In the genomic region with DNA sequence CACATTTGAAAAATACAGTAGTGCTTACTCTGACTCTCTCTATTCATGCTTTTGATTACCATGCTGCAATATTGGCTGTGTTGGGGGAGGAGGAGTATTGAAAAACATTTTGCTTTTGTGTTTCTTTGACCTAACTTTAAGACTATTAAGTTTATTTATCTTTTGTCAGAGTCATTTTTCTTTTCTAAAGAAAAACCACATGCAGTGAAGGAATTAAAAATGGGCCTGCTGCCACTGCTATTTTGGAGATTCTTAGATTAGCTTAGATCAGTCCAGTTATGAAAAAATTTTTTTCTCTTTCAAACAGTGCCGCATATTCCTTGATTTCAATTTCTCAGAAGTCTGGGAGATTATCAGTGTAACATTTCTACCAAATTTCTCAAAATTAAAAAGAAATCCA, we compare ENCODE assay signal across 24 cellular contexts. TPM values are rescaled to one million over a fixed set of nuclear protein-coding genes. Genes with fewer than 3 reads are reported as not detected.
DNase-seq lines count a peak whose midpoint lies in the region; ATAC-seq and TF ChIP-seq lines count a peak whose summit lies in the region.
"Had no signal": no experiment of that assay in that cellular context is flagged by ENCODE, and none has a peak within 500 bp of the region (broad histone marks: within the 10 kb centered on the region; RNA-seq: fewer than 3 reads in every experiment).

No MANE protein-coding gene starts in this region.

- H3K9ac ChIP-seq in adipocyte (ENCODE audit: low read length) (peak overlapping the region; percentile 52), fibroblast of lung (ENCODE audit: insufficient read depth, low read length) (no peak overlapping the region), skeletal muscle satellite cell (ENCODE audit: low read depth, low read length) (peak overlapping the region; percentile 74)

- TF ChIP-seq CTCF in fibroblast of lung (conservative IDR thresholded peaks at IDR 0.05 in 1 of 2, IDR thresholded peaks at IDR 0.05 in 1 of 2; ENCODE audit: low read depth in 1 of 2, low read length in 2 of 2) (no peak), GM10266 (IDR thresholded peaks at IDR 0.05; ENCODE audit: control insufficient read depth, insufficient read depth, low read depth, missing control alignments) (no peak)

- no peaks in the 10 kb centered on the region for H3K79me2 ChIP-seq in fibroblast of lung (ENCODE audit: control insufficient read depth, insufficient read depth, low read length)

- H3K4me1 ChIP-seq in adipocyte (ENCODE audit: control insufficient read depth, insufficient read depth, low read length) (peaks cover 32% of the 10 kb centered on the region), fibroblast of lung (ENCODE audit: control insufficient read depth, extremely low read depth, insufficient read depth, low read length) (peaks cover 13% of the 10 kb centered on the region), skeletal muscle satellite cell (ENCODE audit: control insufficient read depth, insufficient read depth, low read length) (peaks cover 39% of the 10 kb centered on the region)
- H3K4me1 ChIP-seq: Caco-2 had no signal

- H3K4me3 Mint-ChIP-seq in stimulated activated effector memory CD8-positive, alpha-beta T cell treated with anti-CD3 and anti-CD28 coated beads, Interleukin-12 subunit alpha, Interleukin-12 subunit beta, amount 100 ng/mL, for 72 hours: no peak overlapping the region
- H3K4me3 Mint-ChIP-seq: activated CD4-positive, alpha-beta T cell treated with anti-CD3 and anti-CD28 coated beads, Interleukin-2, amount 10 ng/mL, durations not matched to agents 24 days and 14 days; activated T-cell treated with anti-CD3 and anti-CD28 coated beads, Interleukin-2, amount 50 U/mL, for 24 hours; stimulated activated naive CD8-positive, alpha-beta T cell treated with anti-CD3 and anti-CD28 coated beads, Interleukin-15, amount 100 ng/mL, for 72 hours had no signal

- H3K27me3 ChIP-seq in adipocyte (replicated peaks; ENCODE audit: control insufficient read depth, insufficient read depth, low read length) (no peaks in the 10 kb centered on the region), fibroblast of lung (ENCODE audit: control insufficient read depth, insufficient read depth, low read length) (no peaks in the 10 kb centered on the region), skeletal muscle satellite cell (ENCODE audit: control insufficient read depth, insufficient read depth, low read length) (no peaks in the 10 kb centered on the region)
- H3K27me3 ChIP-seq: brain microvascular endothelial cell, gastrocnemius medialis, neutrophil, tibial nerve had no signal

- no peak overlapping the region for H3K4me2 ChIP-seq in fibroblast of lung (ENCODE audit: extremely low read depth, insufficient read depth, low read length)
- peak overlapping the region; percentile 76 for H3K4me2 ChIP-seq in skeletal muscle satellite cell (ENCODE audit: low read length)

- peak overlapping the region; percentile 55 for H3K4me3 ChIP-seq in adipocyte (ENCODE audit: low read length)
- H3K4me3 ChIP-seq in fibroblast of lung (replicated peaks in 1 of 4; ENCODE audit: control extremely low read depth in 1 of 4, insufficient read depth in 1 of 4, low read depth in 3 of 4, low read length in 4 of 4): no peak overlapping the region
- peak overlapping the region; percentile 37 for H3K4me3 ChIP-seq in skeletal muscle satellite cell (ENCODE audit: low read length)
- H3K4me3 ChIP-seq: gastrocnemius medialis, tibial nerve had no signal

- no peaks in the 10 kb centered on the region for H4K20me1 ChIP-seq in fibroblast of lung (ENCODE audit: control insufficient read depth, extremely low read depth, insufficient read depth, low read length)

- H3K36me3 Mint-ChIP-seq in stimulated activated effector memory CD8-positive, alpha-beta T cell treated with anti-CD3 and anti-CD28 coated beads, Interleukin-12 subunit alpha, Interleukin-12 subunit beta, amount 100 ng/mL, for 72 hours: no peaks in the 10 kb centered on the region

- ATAC-seq in Right ventricle myocardium inferior: no peak
- ATAC-seq in stimulated activated effector memory CD8-positive, alpha-beta T cell treated with anti-CD3 and anti-CD28 coated beads, Interleukin-12 subunit alpha, Interleukin-12 subunit beta, amount 100 ng/mL, for 72 hours: no peak
- ATAC-seq: gastrocnemius medialis; stimulated activated naive CD8-positive, alpha-beta T cell treated with anti-CD3 and anti-CD28 coated beads, Interleukin-15, amount 100 ng/mL, for 72 hours had no signal

- no peaks in the 10 kb centered on the region for H3K9me3 Mint-ChIP-seq in stimulated activated effector memory CD8-positive, alpha-beta T cell treated with anti-CD3 and anti-CD28 coated beads, Interleukin-12 subunit alpha, Interleukin-12 subunit beta, amount 100 ng/mL, for 72 hours
- H3K9me3 Mint-ChIP-seq: activated CD4-positive, alpha-beta T cell treated with anti-CD3 and anti-CD28 coated beads, Interleukin-2, amount 10 ng/mL, durations not matched to agents 24 days and 14 days; activated T-cell treated with anti-CD3 and anti-CD28 coated beads, Interleukin-2, amount 50 U/mL, for 24 hours had no signal

- intact Hi-C loops in Right ventricle myocardium inferior (cut with DNase I): loop anchor here (5.0 kb wide), 1 partner anchor 70 kb away; no protein-coding TSS in a partner anchor

- peak; percentile 14 for DNase-seq in HCEC 1CT
- DNase-seq in adipocyte (ENCODE audit: low read depth): peak; percentile 66
- DNase-seq in fibroblast of lung (ENCODE audit: low read depth in 2 of 2): peak; percentile 61 to 68
- no peak for DNase-seq in Right ventricle myocardium inferior (ENCODE audit: missing footprints)
- no peak for DNase-seq in stimulated activated effector memory CD8-positive, alpha-beta T cell treated with anti-CD3 and anti-CD28 coated beads, Interleukin-12 subunit alpha, Interleukin-12 subunit beta, amount 100 ng/mL, for 72 hours (ENCODE audit: low spot score in 2 of 2)
- DNase-seq in GM10266 (ENCODE audit: extremely low spot score): no peak
- DNase-seq: activated CD4-positive, alpha-beta T cell treated with anti-CD3 and anti-CD28 coated beads, Interleukin-2, amount 10 ng/mL, durations not matched to agents 24 days and 14 days; activated gamma-delta T cell; activated T-cell treated with anti-CD3 and anti-CD28 coated beads, Interleukin-2, amount 50 U/mL, for 24 hours; brain microvascular endothelial cell; Caco-2; DMS79 treated with DMSO at 0.1 percent for 48 hours; effector CD4-positive, alpha-beta T cell; gastrocnemius medialis; hippocampal formation; left colon; NCI-H1694; NCI-H446 treated with DMSO at 0.1 percent for 48 hours; small intestine; stimulated activated naive CD8-positive, alpha-beta T cell treated with anti-CD3 and anti-CD28 coated beads, Interleukin-15, amount 100 ng/mL, for 72 hours had no signal

- no peak overlapping the region for H3K27ac Mint-ChIP-seq in stimulated activated effector memory CD8-positive, alpha-beta T cell treated with anti-CD3 and anti-CD28 coated beads, Interleukin-12 subunit alpha, Interleukin-12 subunit beta, amount 100 ng/mL, for 72 hours
- H3K27ac Mint-ChIP-seq: activated CD4-positive, alpha-beta T cell treated with anti-CD3 and anti-CD28 coated beads, Interleukin-2, amount 10 ng/mL, durations not matched to agents 24 days and 14 days; activated T-cell treated with anti-CD3 and anti-CD28 coated beads, Interleukin-2, amount 50 U/mL, for 24 hours; stimulated activated naive CD8-positive, alpha-beta T cell treated with anti-CD3 and anti-CD28 coated beads, Interleukin-15, amount 100 ng/mL, for 72 hours had no signal

- H3K27ac ChIP-seq in fibroblast of lung (ENCODE audit: insufficient read depth, low read length): no peak overlapping the region
- H3K27ac ChIP-seq: brain microvascular endothelial cell, C4-2B, gastrocnemius medialis, neutrophil had no signal

- H3K4me1 Mint-ChIP-seq in stimulated activated effector memory CD8-positive, alpha-beta T cell treated with anti-CD3 and anti-CD28 coated beads, Interleukin-12 subunit alpha, Interleukin-12 subunit beta, amount 100 ng/mL, for 72 hours: no peaks in the 10 kb centered on the region
- H3K4me1 Mint-ChIP-seq: stimulated activated naive CD8-positive, alpha-beta T cell treated with anti-CD3 and anti-CD28 coated beads, Interleukin-15, amount 100 ng/mL, for 72 hours had no signal

- H3K36me3 ChIP-seq in adipocyte (ENCODE audit: control insufficient read depth, insufficient read depth, low read length, severe bottlenecking): peaks cover 4% of the 10 kb centered on the region
- no peaks in the 10 kb centered on the region for H3K36me3 ChIP-seq in fibroblast of lung (ENCODE audit: control insufficient read depth, insufficient read depth, low read length)
- H3K36me3 ChIP-seq in skeletal muscle satellite cell (ENCODE audit: insufficient read depth, low read length): no peaks in the 10 kb centered on the region
- H3K36me3 ChIP-seq: brain microvascular endothelial cell, gastrocnemius medialis, neutrophil had no signal

- H2AFZ ChIP-seq in fibroblast of lung (ENCODE audit: low read length): no peak overlapping the region

- no peaks in the 10 kb centered on the region for H3K9me3 ChIP-seq in adipocyte (ENCODE audit: control insufficient read depth, low read length)
- no peaks in the 10 kb centered on the region for H3K9me3 ChIP-seq in fibroblast of lung (ENCODE audit: control insufficient read depth, insufficient read depth, low read depth, low read length)
- no peaks in the 10 kb centered on the region for H3K9me3 ChIP-seq in skeletal muscle satellite cell (replicated peaks; ENCODE audit: low read length)
- H3K9me3 ChIP-seq: Caco-2, gastrocnemius medialis, neutrophil, tibial nerve had no signal

RNA-seq across cellular contexts. Expression of a gene that starts 36.1 kb away (rescaled TPM):
- total RNA-seq in fibroblast of lung: 6.2 and 8.3 TPM in 2 replicates
- polyA plus RNA-seq in fibroblast of lung: 16.2 and 16.5 TPM in 2 replicates
- polyA plus RNA-seq in fibroblast of lung (2012): 8.9 and 10.4 TPM in 2 replicates
- polyA minus RNA-seq in fibroblast of lung (ENCODE audit: low replicate concordance): 3.6 and 6.6 TPM in 2 replicates
- 11.4 and 12.4 TPM in 2 replicates for total RNA-seq in skeletal muscle satellite cell (2012; rRNA removed)
- 28.5 TPM for total RNA-seq in Right ventricle myocardium inferior

Comparison
In these comparisons a context has a peak if more than half of its experiments do, and no peak if none do; other contexts are left out.
1. DNase-seq: peak in HCEC 1CT (single experiment), adipocyte (single experiment) and fibroblast of lung (2 of 2); none in Right ventricle myocardium inferior (single experiment), stimulated activated effector memory CD8-positive, alpha-beta T cell treated with anti-CD3 and anti-CD28 coated beads, Interleukin-12 subunit alpha, Interleukin-12 subunit beta, amount 100 ng/mL, for 72 hours (0 of 2) and GM10266 (single experiment).
2. H3K4me3 ChIP-seq: peak in adipocyte (single experiment) and skeletal muscle satellite cell (single experiment); none in fibroblast of lung (0 of 4).